In genomic region chr4:2387205-2387604, GRCh38 we compare ENCODE assay signal across 29 cellular contexts. TPM values are rescaled to one million over a fixed set of nuclear protein-coding genes. Genes with fewer than 3 reads are reported as not detected.
"Had no signal": no experiment of that assay in that cellular context is flagged by ENCODE, and none has a peak within 500 bp of the region (broad histone marks: within the 10 kb centered on the region; RNA-seq: fewer than 3 reads in every experiment).

No MANE protein-coding gene starts in this region.

- ATAC-seq: left colon; left lung; lower lobe of right lung; naive thymus-derived CD8-positive, alpha-beta T cell; pancreas; stimulated activated effector memory CD8-positive, alpha-beta T cell treated with anti-CD3 and anti-CD28 coated beads, Interleukin-12 subunit alpha, Interleukin-12 subunit beta, amount 100 ng/mL, for 72 hours; upper lobe of right lung had no signal

- H3K27me3 ChIP-seq: pancreas, thyroid gland, upper lobe of right lung had no signal

- H3K4me1 ChIP-seq: left lung, pancreas, prostate gland, sigmoid colon, thyroid gland had no signal

- FAIRE-seq: islet of Langerhans, kidney, pancreas, small intestine, urothelium cell line had no signal

- H3K4me3 Mint-ChIP-seq: immature natural killer cell; naive thymus-derived CD8-positive, alpha-beta T cell; nephron; neural crest cell; stimulated activated effector memory CD8-positive, alpha-beta T cell treated with anti-CD3 and anti-CD28 coated beads, Interleukin-12 subunit alpha, Interleukin-12 subunit beta, amount 100 ng/mL, for 72 hours; stimulated activated naive CD8-positive, alpha-beta T cell treated with anti-CD3 and anti-CD28 coated beads, Interleukin-15, amount 100 ng/mL, for 72 hours had no signal

- H3K9me3 ChIP-seq: left lung, lower lobe of right lung, pancreas, prostate gland, sigmoid colon, spleen, thyroid gland, upper lobe of right lung had no signal

- H3K27ac ChIP-seq: left lung, lower lobe of right lung, pancreas, prostate gland, sigmoid colon, spleen, thyroid gland, upper lobe of right lung had no signal

- H3K36me3 Mint-ChIP-seq: immature natural killer cell; naive thymus-derived CD8-positive, alpha-beta T cell had no signal

- DNase-seq: head of caudate nucleus; hippocampal formation; immature natural killer cell; kidney; left colon; left lung; lower lobe of right lung; mammary epithelial cell; mesenchymal stem cell; naive thymus-derived CD8-positive, alpha-beta T cell; pancreas; retina; sigmoid colon; small intestine; spleen; stimulated activated CD4-positive, alpha-beta T cell treated with anti-CD3 and anti-CD28 coated beads, Interleukin-4, amount 100 ng/mL, for 24 hours; stimulated activated naive CD4-positive, alpha-beta T cell treated with Interleukin-2 at 50 U/mL for 16 hours; stimulated activated naive CD8-positive, alpha-beta T cell treated with anti-CD3 and anti-CD28 coated beads, Interleukin-15, amount 100 ng/mL, for 72 hours; thyroid gland; trophoblast cell; upper lobe of right lung had no signal

- H3K9me3 Mint-ChIP-seq: immature natural killer cell; naive thymus-derived CD8-positive, alpha-beta T cell; nephron; neural crest cell; stimulated activated effector memory CD8-positive, alpha-beta T cell treated with anti-CD3 and anti-CD28 coated beads, Interleukin-12 subunit alpha, Interleukin-12 subunit beta, amount 100 ng/mL, for 72 hours; stimulated activated naive CD8-positive, alpha-beta T cell treated with anti-CD3 and anti-CD28 coated beads, Interleukin-15, amount 100 ng/mL, for 72 hours had no signal

- H3K4me3 ChIP-seq: left lung, lower lobe of right lung, pancreas, prostate gland, sigmoid colon, spleen, thyroid gland, upper lobe of right lung had no signal

- H3K36me3 ChIP-seq: left lung, lower lobe of right lung, pancreas, prostate gland, sigmoid colon, spleen, thyroid gland, upper lobe of right lung had no signal

- H3K27ac Mint-ChIP-seq: nephron; stimulated activated effector memory CD8-positive, alpha-beta T cell treated with anti-CD3 and anti-CD28 coated beads, Interleukin-12 subunit alpha, Interleukin-12 subunit beta, amount 100 ng/mL, for 72 hours; stimulated activated naive CD8-positive, alpha-beta T cell treated with anti-CD3 and anti-CD28 coated beads, Interleukin-15, amount 100 ng/mL, for 72 hours had no signal

RNA-seq across cellular contexts. Expression of gene CFAP99, which starts 31.6 kb away (rescaled TPM):
- total RNA-seq: mammary epithelial cell; naive thymus-derived CD8-positive, alpha-beta T cell; neural crest cell; right cardiac atrium; sigmoid colon; temporal lobe; upper lobe of right lung had no signal
- polyA plus RNA-seq: immature natural killer cell, mammary epithelial cell, right cardiac atrium had no signal
